ENCODE assay signal across 8 cellular contexts in the genomic region with DNA sequence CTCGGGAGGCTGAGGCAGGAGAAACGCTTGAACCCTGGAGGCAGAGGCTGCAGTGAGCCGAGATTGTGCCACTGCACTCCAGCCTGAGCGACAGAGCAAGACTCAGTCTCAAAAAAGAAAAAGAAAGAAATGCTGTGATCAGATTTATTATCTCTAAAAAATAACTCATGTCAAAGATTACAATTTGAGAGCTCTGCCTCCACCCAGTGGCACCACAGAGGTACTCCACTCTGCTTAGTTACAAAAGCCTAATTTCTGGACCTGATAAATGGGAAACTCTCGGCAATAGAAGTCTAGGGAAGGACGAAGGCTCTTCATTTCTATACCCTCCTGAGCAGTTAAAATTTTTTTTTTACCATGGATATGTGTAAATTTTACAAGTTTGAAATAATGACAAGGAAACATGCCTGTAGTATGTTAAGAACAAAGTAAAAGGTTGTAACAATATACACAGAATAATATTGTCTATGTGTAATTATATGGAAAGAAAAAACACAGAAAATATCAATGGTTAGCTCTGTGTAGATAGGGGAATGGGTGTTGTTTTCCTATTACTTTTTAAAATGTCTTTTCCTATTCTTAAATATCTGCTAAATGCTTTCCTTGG.
DNase-seq lines count a peak whose midpoint lies in the region; ATAC-seq and TF ChIP-seq lines count a peak whose summit lies in the region.

No MANE protein-coding gene starts in this region.

- H3K36me3 Mint-ChIP-seq in memory B cell = peaks cover 11% of the 10 kb centered on the region

- ATAC-seq in GM18511 (IDR thresholded peaks at IDR 0.05; ENCODE audit: unreplicated experiment) (peak; percentile 89), HG03095 (IDR thresholded peaks at IDR 0.05; ENCODE audit: unreplicated experiment) (peak; percentile 74), memory B cell (ENCODE audit: low read depth) (peak; percentile 77)

- H3K4me3 Mint-ChIP-seq in memory B cell = no peak overlapping the region

- peak; percentile 89 for TF ChIP-seq CTCF in A673 (conservative IDR thresholded peaks at IDR 0.05; ENCODE audit: low read depth, low read length)

- intact Hi-C loops in A673 (cut with micrococcal nuclease; ENCODE audit: unreplicated experiment) = loop anchor here (2.0 to 10.0 kb wide), 4 partner anchors 150 to 686 kb away; partner anchors contain the start of genes RBPJ and STIM2

- peaks cover 2% of the 10 kb centered on the region for H3K9me3 Mint-ChIP-seq in memory B cell

- CTCF ChIA-PET in A673 (lab: Charles Lee) = interaction anchor here (2.0 kb wide), 1 partner anchor 222 kb away, joined by 6 read pairs; no protein-coding TSS in a partner anchor

- H3K4me1 Mint-ChIP-seq in memory B cell = peaks cover 4% of the 10 kb centered on the region

- H3K4me3 ChIP-seq in A673 (ENCODE audit: low read depth, low read length, poor library complexity, severe bottlenecking) = no peak overlapping the region

- peaks cover 7% of the 10 kb centered on the region for H3K36me3 ChIP-seq in A673 (ENCODE audit: insufficient read depth, low read length, poor library complexity, severe bottlenecking)

- H3K27ac ChIP-seq in A673 (ENCODE audit: low read depth, low read length, poor library complexity, severe bottlenecking) = no peak overlapping the region

- H3K27me3 Mint-ChIP-seq in memory B cell = no peaks in the 10 kb centered on the region

- no peaks in the 10 kb centered on the region for H3K27me3 ChIP-seq in A673 (replicated peaks; ENCODE audit: insufficient read depth, low read depth, low read length, poor library complexity)

- peaks cover 36% of the 10 kb centered on the region for H3K4me1 ChIP-seq in A673 (ENCODE audit: insufficient read depth, low read length, poor library complexity, severe bottlenecking)

- H3K9me3 ChIP-seq in A673 (ENCODE audit: low read depth, low read length, poor library complexity, severe bottlenecking) = no peaks in the 10 kb centered on the region

- H3K27ac Mint-ChIP-seq in memory B cell = peak overlapping the region; percentile 67

- no TSS peak for BruUV-seq in A673 (replicated peaks; lab: Mats Ljungman, UMichigan)

- DNase-seq in A673 (ENCODE audit: low spot score) (peak; percentile 84), NCI-H2227 treated with DMSO at 0.1 percent for 48 hours (lab: John Stamatoyannopoulos, UW) (peak; percentile 39), dermis blood vessel endothelial cell (peak; percentile 79), memory B cell (ENCODE audit: low spot score in 2 of 2) (peak; percentile 52 to 59)
- DNase-seq in activated CD4-positive, CD25-positive, alpha-beta regulatory T cell treated with anti-CD3 and anti-CD28 coated beads, Interleukin-2, amount 50 U/mL, for 72 hours = peak; percentile 55
- DNase-seq in stimulated activated CD8-positive, alpha-beta memory T cell treated with anti-CD3 and anti-CD28 coated beads, Interleukin-4, amount 100 ng/mL, for 1 hour (ENCODE audit: low read depth in 2 of 2, low spot score in 1 of 2) = peak; percentile 30 to 31

- POLR2A ChIA-PET in A673 (lab: Charles Lee; ENCODE audit: low non-redundant PET) = no interaction called here

Comparison
In these comparisons a context has a peak if more than half of its experiments do, and no peak if none do; other contexts are left out.
1. DNase-seq: peak in every context shown above with its lines; median percentile 84 in A673; 79 in dermis blood vessel endothelial cell; 56 in memory B cell; 55 in activated CD4-positive, CD25-positive, alpha-beta regulatory T cell treated with anti-CD3 and anti-CD28 coated beads, Interleukin-2, amount 50 U/mL, for 72 hours; 39 in NCI-H2227 treated with DMSO at 0.1 percent for 48 hours; 30 in stimulated activated CD8-positive, alpha-beta memory T cell treated with anti-CD3 and anti-CD28 coated beads, Interleukin-4, amount 100 ng/mL, for 1 hour.